Comparison of ENCODE assay signal across 9 cellular contexts in the genomic region with DNA sequence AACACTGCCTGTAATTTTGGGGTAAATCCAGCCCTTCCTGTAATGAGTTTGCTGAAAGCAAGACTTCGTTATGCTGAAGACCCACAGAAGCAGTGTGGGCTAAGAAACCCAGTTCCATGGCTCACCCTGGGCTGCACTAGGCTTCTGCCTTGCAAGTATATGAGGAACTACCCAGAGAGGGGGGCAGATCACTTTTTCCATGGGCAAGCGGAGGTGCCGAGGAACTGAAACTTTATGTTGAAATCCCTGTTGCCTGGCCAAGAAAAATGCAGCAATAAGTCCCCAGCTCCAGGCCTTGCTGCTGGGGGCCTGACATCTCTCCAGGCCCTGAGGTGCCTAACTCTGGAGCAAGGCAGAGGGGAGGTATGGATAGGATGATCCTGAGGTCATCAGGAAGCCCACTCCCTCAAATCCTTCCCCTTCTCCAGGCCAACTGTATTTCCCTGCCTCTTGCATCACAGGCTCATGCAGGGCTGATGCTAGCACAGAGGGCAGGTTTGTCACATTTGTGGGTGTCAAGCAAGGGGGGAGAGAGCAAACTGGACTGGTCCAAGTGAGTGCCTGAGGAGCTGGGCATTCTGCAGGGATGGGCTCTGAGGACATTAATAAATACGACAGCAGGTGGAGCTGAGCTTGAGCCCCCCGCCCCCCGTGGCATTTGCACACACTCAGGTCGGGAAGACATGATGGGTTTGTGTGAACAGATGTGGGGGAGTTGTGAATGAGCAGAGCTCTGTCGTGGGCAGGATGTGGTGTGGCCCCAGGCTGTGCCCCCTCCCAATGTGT. TPM values are rescaled to one million over a fixed set of nuclear protein-coding genes. Genes with fewer than 3 reads are reported as not detected.
A peak's percentile ranks its signal among the peaks of the same experiment; 100 is the strongest.
DNase-seq lines count a peak whose midpoint lies in the region; ATAC-seq and TF ChIP-seq lines count a peak whose summit lies in the region.
"Had no signal": no experiment of that assay in that cellular context is flagged by ENCODE, and none has a peak within 500 bp of the region (broad histone marks: within the 10 kb centered on the region; RNA-seq: fewer than 3 reads in every experiment).

No MANE protein-coding gene starts in this region.

- peaks cover 97% of the 10 kb centered on the region for H3K4me1 Mint-ChIP-seq in dendritic cell treated with granulocyte-macrophage colony-stimulating factor and Interleukin-4, amounts not matched to agents 40 ng/mL and 50 ng/mL, for 4 days (ENCODE audit: low read depth)
- H3K4me1 Mint-ChIP-seq in natural killer cell treated with Interleukin-12 subunit alpha and Interleukin-12 subunit beta and Interleukin-15 and Interleukin-18, amount 100 ng/mL, for 72 hours (ENCODE audit: low read depth in 2 of 2) = peaks cover 62 to 77% of the 10 kb centered on the region in 2 donors

- H3K4me3 Mint-ChIP-seq in dendritic cell treated with granulocyte-macrophage colony-stimulating factor and Interleukin-4, amounts not matched to agents 40 ng/mL and 50 ng/mL, for 4 days = peak overlapping the region; percentile 57
- H3K4me3 Mint-ChIP-seq in natural killer cell treated with Interleukin-12 subunit alpha and Interleukin-12 subunit beta and Interleukin-15 and Interleukin-18, amount 100 ng/mL, for 72 hours = peak overlapping the region; percentile 82

- no peaks in the 10 kb centered on the region for H3K9me3 ChIP-seq in BLaER1
- no peaks in the 10 kb centered on the region for H3K9me3 ChIP-seq in OCI-LY3 (ENCODE audit: insufficient read depth, low read length)

- no peak for TF ChIP-seq CTCF in OCI-LY3 (IDR thresholded peaks at IDR 0.05; ENCODE audit: low read depth, low read length)
- no peak for TF ChIP-seq CTCF in foreskin keratinocyte (conservative IDR thresholded peaks at IDR 0.05)

- ATAC-seq in natural killer cell treated with Interleukin-12 subunit alpha and Interleukin-12 subunit beta and Interleukin-15 and Interleukin-18, amount 100 ng/mL, for 72 hours = peak; percentile 79 to 86
- ATAC-seq in HG03457 (IDR thresholded peaks at IDR 0.05; ENCODE audit: unreplicated experiment) (no peak), GM19023 (IDR thresholded peaks at IDR 0.05; ENCODE audit: unreplicated experiment) (no peak), foreskin keratinocyte (no peak)

- H3K9me3 Mint-ChIP-seq in dendritic cell treated with granulocyte-macrophage colony-stimulating factor and Interleukin-4, amounts not matched to agents 40 ng/mL and 50 ng/mL, for 4 days = no peaks in the 10 kb centered on the region
- peaks cover 4% of the 10 kb centered on the region for H3K9me3 Mint-ChIP-seq in natural killer cell treated with Interleukin-12 subunit alpha and Interleukin-12 subunit beta and Interleukin-15 and Interleukin-18, amount 100 ng/mL, for 72 hours

- DNase-seq in natural killer cell treated with Interleukin-12 subunit alpha and Interleukin-12 subunit beta and Interleukin-15 and Interleukin-18, amount 100 ng/mL, for 72 hours (ENCODE audit: low spot score) = peak; percentile 86
- no peak for DNase-seq in DMS 273 treated with DMSO at 0.1 percent for 48 hours (lab: John Stamatoyannopoulos, UW)
- DNase-seq in foreskin keratinocyte = no peak
- DNase-seq: foreskin fibroblast had no signal

- H3K4me3 ChIP-seq in BLaER1 = no peak overlapping the region
- peak overlapping the region; percentile 36; the same call in 1 of the 2 replicates for H3K4me3 ChIP-seq in OCI-LY3 (ENCODE audit: low read length)

- H4K20me1 ChIP-seq in BLaER1 (no peaks in the 10 kb centered on the region), OCI-LY3 (ENCODE audit: insufficient read depth, low read length) (no peaks in the 10 kb centered on the region)

- H3K27me3 Mint-ChIP-seq in dendritic cell treated with granulocyte-macrophage colony-stimulating factor and Interleukin-4, amounts not matched to agents 40 ng/mL and 50 ng/mL, for 4 days = no peaks in the 10 kb centered on the region
- no peaks in the 10 kb centered on the region for H3K27me3 Mint-ChIP-seq in natural killer cell treated with Interleukin-12 subunit alpha and Interleukin-12 subunit beta and Interleukin-15 and Interleukin-18, amount 100 ng/mL, for 72 hours

- H3K27ac Mint-ChIP-seq in dendritic cell treated with granulocyte-macrophage colony-stimulating factor and Interleukin-4, amounts not matched to agents 40 ng/mL and 50 ng/mL, for 4 days = peak overlapping the region; percentile 88
- peak overlapping the region; percentile 62 to 70 for H3K27ac Mint-ChIP-seq in natural killer cell treated with Interleukin-12 subunit alpha and Interleukin-12 subunit beta and Interleukin-15 and Interleukin-18, amount 100 ng/mL, for 72 hours

- H3K27ac ChIP-seq in BLaER1 (peak overlapping the region; percentile 74), OCI-LY3 (ENCODE audit: low read length) (peak overlapping the region; percentile 69), foreskin keratinocyte (no peak overlapping the region)

- H3K4me2 ChIP-seq in BLaER1 (peak overlapping the region; percentile 73), OCI-LY3 (ENCODE audit: low read length) (peak overlapping the region; percentile 78)

- peaks cover 35% of the 10 kb centered on the region for H3K36me3 ChIP-seq in BLaER1
- no peaks in the 10 kb centered on the region for H3K36me3 ChIP-seq in OCI-LY3 (replicated peaks; ENCODE audit: low read depth, low read length)

- peaks cover 79% of the 10 kb centered on the region for H3K4me1 ChIP-seq in BLaER1
- peaks cover 63% of the 10 kb centered on the region for H3K4me1 ChIP-seq in OCI-LY3 (ENCODE audit: low read length)
- H3K4me1 ChIP-seq in foreskin keratinocyte = no peaks in the 10 kb centered on the region

- intact Hi-C loops in dendritic cell treated with granulocyte-macrophage colony-stimulating factor and Interleukin-4, amounts not matched to agents 40 ng/mL and 50 ng/mL, for 4 days (cut with micrococcal nuclease) = loop anchor here (1.0 kb wide), 2 partner anchors 9 to 20 kb away; a partner anchor contains a TSS

- peaks cover 85% of the 10 kb centered on the region for H3K36me3 Mint-ChIP-seq in dendritic cell treated with granulocyte-macrophage colony-stimulating factor and Interleukin-4, amounts not matched to agents 40 ng/mL and 50 ng/mL, for 4 days (ENCODE audit: low read depth)
- no peaks in the 10 kb centered on the region for H3K36me3 Mint-ChIP-seq in natural killer cell treated with Interleukin-12 subunit alpha and Interleukin-12 subunit beta and Interleukin-15 and Interleukin-18, amount 100 ng/mL, for 72 hours

- H3K9ac ChIP-seq in BLaER1 (peak overlapping the region; percentile 36; the same call in 1 of the 2 replicates), OCI-LY3 (ENCODE audit: low read length) (peak overlapping the region; percentile 32; the same call in 1 of the 2 replicates)

- no peaks in the 10 kb centered on the region for H3K79me2 ChIP-seq in OCI-LY3 (ENCODE audit: low read length)

- no peak overlapping the region for H2AFZ ChIP-seq in OCI-LY3 (ENCODE audit: low read depth, low read length)

- H3K27me3 ChIP-seq in BLaER1 (no peaks in the 10 kb centered on the region), OCI-LY3 (ENCODE audit: low read depth, low read length) (no peaks in the 10 kb centered on the region), foreskin keratinocyte (no peaks in the 10 kb centered on the region)

RNA-seq across cellular contexts. Expression of a gene that starts 8.7 kb away (rescaled TPM):
- total RNA-seq in natural killer cell treated with Interleukin-12 subunit alpha and Interleukin-12 subunit beta and Interleukin-15 and Interleukin-18, amount 100 ng/mL, for 72 hours = 10 to 100 TPM in 1 of 2 donors, 1 to 10 TPM in 1; 9.3 to 44.9 TPM
- 0.21 and 0.51 TPM in 2 replicates for total RNA-seq in foreskin keratinocyte
- 0.31 and 0.34 TPM in 2 replicates for polyA plus RNA-seq in foreskin keratinocyte

RNA-seq across cellular contexts. Expression of a gene that starts 10.3 kb away (rescaled TPM):
- under 1 TPM; 0.31 to 0.53 TPM for total RNA-seq in natural killer cell treated with Interleukin-12 subunit alpha and Interleukin-12 subunit beta and Interleukin-15 and Interleukin-18, amount 100 ng/mL, for 72 hours
- total RNA-seq in foreskin keratinocyte = 0.60 and 0.75 TPM in 2 replicates
- 0.56 and 0.84 TPM in 2 replicates for polyA plus RNA-seq in foreskin keratinocyte

RNA-seq across cellular contexts. Expression of a gene that starts 32.4 kb away (rescaled TPM):
- 10 to 100 TPM; 22.7 to 29.0 TPM for total RNA-seq in natural killer cell treated with Interleukin-12 subunit alpha and Interleukin-12 subunit beta and Interleukin-15 and Interleukin-18, amount 100 ng/mL, for 72 hours
- 16.6 and 18.7 TPM in 2 replicates for total RNA-seq in foreskin keratinocyte
- polyA plus RNA-seq in foreskin keratinocyte = 9.5 and 12.2 TPM in 2 replicates

RNA-seq across cellular contexts. Expression of a gene that starts 57.2 kb away (rescaled TPM):
- not detected for total RNA-seq in natural killer cell treated with Interleukin-12 subunit alpha and Interleukin-12 subunit beta and Interleukin-15 and Interleukin-18, amount 100 ng/mL, for 72 hours
- not detected in 2 replicates for total RNA-seq in foreskin keratinocyte
- polyA plus RNA-seq in foreskin keratinocyte = not detected in 2 replicates

Comparison
In these comparisons a context has a peak if more than half of its experiments do, and no peak if none do; other contexts are left out.
1. ATAC-seq: peak in natural killer cell treated with Interleukin-12 subunit alpha and Interleukin-12 subunit beta and Interleukin-15 and Interleukin-18, amount 100 ng/mL, for 72 hours (2 of 2); none in HG03457 (single experiment), GM19023 (single experiment) and foreskin keratinocyte (single experiment).